Comparison of ENCODE assay signal across 11 cellular contexts in genomic region chr1:186473047-186473446, GRCh38. TPM values are rescaled to one million over a fixed set of nuclear protein-coding genes. Genes with fewer than 3 reads are reported as not detected.
"Had no signal": no experiment of that assay in that cellular context is flagged by ENCODE, and none has a peak within 500 bp of the region (broad histone marks: within the 10 kb centered on the region; RNA-seq: fewer than 3 reads in every experiment).

No MANE protein-coding gene starts in this region.

- H3K9me3 ChIP-seq: uterus had no signal

- H3K27ac ChIP-seq: dorsolateral prefrontal cortex, foreskin keratinocyte, skin epidermis, uterus had no signal

- DNase-seq: activated CD4-positive, alpha-beta memory T cell treated with anti-CD3 and anti-CD28 coated beads, Interleukin-2, amount 10 ng/mL, durations not matched to agents 7 days and 5 days; activated T-cell treated with anti-CD3 and anti-CD28 coated beads, Interleukin-2, amount 50 U/mL, for 72 hours; aorta; dorsolateral prefrontal cortex; foreskin keratinocyte; head of caudate nucleus; naive B cell; posterior cingulate gyrus; uterus had no signal

- H3K4me3 ChIP-seq: dorsolateral prefrontal cortex, skin epidermis, uterus had no signal

- H3K36me3 ChIP-seq: uterus had no signal

- H3K4me1 ChIP-seq: foreskin keratinocyte, uterus had no signal

- ATAC-seq: activated T-cell treated with anti-CD3 and anti-CD28 coated beads, Interleukin-2, amount 50 U/mL, for 72 hours; foreskin keratinocyte had no signal

- H3K27me3 ChIP-seq: dorsolateral prefrontal cortex, foreskin keratinocyte, uterus had no signal

RNA-seq across cellular contexts. Expression of gene PDC, which starts 12.1 kb away (rescaled TPM):
- polyA plus RNA-seq: aorta, endothelial cell of umbilical vein, foreskin keratinocyte had no signal
